In the genomic region with DNA sequence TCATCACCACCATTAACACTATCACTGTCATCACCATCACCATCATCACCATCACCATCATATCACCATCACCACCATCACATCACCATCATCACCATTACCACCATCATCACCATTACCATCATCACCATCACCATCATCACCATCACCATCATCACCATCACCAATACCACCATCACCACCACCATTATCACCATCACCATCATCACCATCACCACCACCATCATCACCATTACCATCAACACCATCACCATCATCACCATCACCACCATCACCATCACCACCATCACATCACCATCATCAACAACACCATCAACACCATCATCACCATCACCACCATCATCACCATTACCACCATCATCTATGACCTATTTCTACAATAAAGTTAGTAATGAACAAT, we compare ENCODE assay signal across 1 cellular context.
TF ChIP-seq lines count a peak whose summit lies in the region.

No MANE protein-coding gene starts in this region.

TF ChIP-seq in IMR-90, 13 proteins besides CTCF, POLR2A, EP300 and RAD21:
- TF ChIP-seq BHLHE40 (IDR thresholded peaks at IDR 0.05; ENCODE audit: low read depth, low read length), result no peak
- TF ChIP-seq CEBPB (IDR thresholded peaks at IDR 0.05; ENCODE audit: low read depth, low read length), result no peak
- no peak for TF ChIP-seq FOS (IDR thresholded peaks at IDR 0.05; ENCODE audit: low read depth, low read length)
- TF ChIP-seq RFX5 (IDR thresholded peaks at IDR 0.05; ENCODE audit: low read depth, low read length), result no peak
- TF ChIP-seq, protein P1, sequence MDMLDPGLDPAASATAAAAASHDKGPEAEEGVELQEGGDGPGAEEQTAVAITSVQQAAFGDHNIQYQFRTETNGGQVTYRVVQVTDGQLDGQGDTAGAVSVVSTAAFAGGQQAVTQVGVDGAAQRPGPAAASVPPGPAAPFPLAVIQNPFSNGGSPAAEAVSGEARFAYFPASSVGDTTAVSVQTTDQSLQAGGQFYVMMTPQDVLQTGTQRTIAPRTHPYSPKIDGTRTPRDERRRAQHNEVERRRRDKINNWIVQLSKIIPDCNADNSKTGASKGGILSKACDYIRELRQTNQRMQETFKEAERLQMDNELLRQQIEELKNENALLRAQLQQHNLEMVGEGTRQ (IDR thresholded peaks at IDR 0.05; ENCODE audit: low read depth, low read length), result no peak
- TF ChIP-seq SMC3 (IDR thresholded peaks at IDR 0.05; ENCODE audit: low read depth, low read length), result no peak
- TF ChIP-seq MAZ (IDR thresholded peaks at IDR 0.05; ENCODE audit: borderline replicate concordance, low read depth, low read length), result no peak
- TF ChIP-seq CHD1 (IDR thresholded peaks at IDR 0.05; ENCODE audit: low read depth, low read length), result no peak
- no peak for TF ChIP-seq RCOR1 (IDR thresholded peaks at IDR 0.05; ENCODE audit: insufficient replicate concordance, low read length)
- TF ChIP-seq MAFK (IDR thresholded peaks at IDR 0.05; ENCODE audit: low read depth, low read length), result no peak
